ENCODE assay signal across 23 cellular contexts in genomic region chr20:17171750-17172149, GRCh38. TPM values are rescaled to one million over a fixed set of nuclear protein-coding genes. Genes with fewer than 3 reads are reported as not detected.
DNase-seq lines count a peak whose midpoint lies in the region; ATAC-seq, FAIRE-seq and TF ChIP-seq lines count a peak whose summit lies in the region.
"Had no signal": no experiment of that assay in that cellular context is flagged by ENCODE, and none has a peak within 500 bp of the region (broad histone marks: within the 10 kb centered on the region; RNA-seq: fewer than 3 reads in every experiment).

No MANE protein-coding gene starts in this region.

- no peak for FAIRE-seq in bronchial epithelial cell (lab: Jason Lieb, UNC)

- ATAC-seq in GM19452 (IDR thresholded peaks at IDR 0.05; ENCODE audit: unreplicated experiment) = no peak
- ATAC-seq: CD8-positive, alpha-beta T cell had no signal

- TF ChIP-seq CTCF in AG10803 (conservative IDR thresholded peaks at IDR 0.05; ENCODE audit: low read length) (no peak), bronchial epithelial cell (IDR thresholded peaks at IDR 0.05; ENCODE audit: insufficient read depth, low read length, severe bottlenecking) (no peak)

- DNase-seq in NCI-H345 (lab: John Stamatoyannopoulos, UW) = peak; percentile 14
- no peak for DNase-seq in NCI-H345 treated with DMSO at 0.1 percent for 48 hours (lab: John Stamatoyannopoulos, UW; ENCODE audit: unreplicated experiment)
- peak; percentile 5 for DNase-seq in AG10803 (ENCODE audit: low read depth)
- DNase-seq in NCI-H1417 treated with DMSO at 0.1 percent for 48 hours (lab: John Stamatoyannopoulos, UW) = peak; percentile 3
- DNase-seq in bronchial epithelial cell (ENCODE audit: low read depth) = peak; percentile 47
- DNase-seq in ureter (ENCODE audit: low spot score) = no peak
- DNase-seq: AML-193; C1 segment of cervical spinal cord; CD8-positive, alpha-beta T cell; DMS79; H9; HFFc6; Karpas-422; NCI-H1436; NCI-H187 treated with DMSO at 0.1 percent for 48 hours; NCI-H2171; NCI-H510A treated with DMSO at 0.1 percent for 48 hours; RPMI8226; SJCRH30; T-helper 1 cell had no signal

- no peaks in the 10 kb centered on the region for H3K27me3 ChIP-seq in bronchial epithelial cell (ENCODE audit: control insufficient read depth, insufficient read depth, low read length)
- H3K27me3 ChIP-seq: SJCRH30 had no signal

- no peak overlapping the region for H3K4me3 ChIP-seq in AG10803 (ENCODE audit: low read length)
- H3K4me3 ChIP-seq in bronchial epithelial cell (ENCODE audit: low read depth, low read length) = no peak overlapping the region
- H3K4me3 ChIP-seq: PC-9, SJCRH30 had no signal

- no peaks in the 10 kb centered on the region for H3K36me3 ChIP-seq in bronchial epithelial cell (ENCODE audit: control insufficient read depth, insufficient read depth, low read length)
- H3K36me3 ChIP-seq: SJCRH30 had no signal

RNA-seq across cellular contexts. Expression of gene PCSK2, which starts 55.1 kb away (rescaled TPM):
- total RNA-seq in bronchial epithelial cell = not detected in 2 replicates
- total RNA-seq in ureter = not detected
- total RNA-seq: CD8-positive, alpha-beta T cell; HFFc6; MCF 10A; PC-9; SJCRH30 had no signal

Comparison
In these comparisons a context has a peak if more than half of its experiments do, and no peak if none do; other contexts are left out.
1. DNase-seq: peak in NCI-H345 (single experiment), AG10803 (single experiment), NCI-H1417 treated with DMSO at 0.1 percent for 48 hours (single experiment) and bronchial epithelial cell (single experiment); none in NCI-H345 treated with DMSO at 0.1 percent for 48 hours (single experiment) and ureter (single experiment).